In the genomic region with DNA sequence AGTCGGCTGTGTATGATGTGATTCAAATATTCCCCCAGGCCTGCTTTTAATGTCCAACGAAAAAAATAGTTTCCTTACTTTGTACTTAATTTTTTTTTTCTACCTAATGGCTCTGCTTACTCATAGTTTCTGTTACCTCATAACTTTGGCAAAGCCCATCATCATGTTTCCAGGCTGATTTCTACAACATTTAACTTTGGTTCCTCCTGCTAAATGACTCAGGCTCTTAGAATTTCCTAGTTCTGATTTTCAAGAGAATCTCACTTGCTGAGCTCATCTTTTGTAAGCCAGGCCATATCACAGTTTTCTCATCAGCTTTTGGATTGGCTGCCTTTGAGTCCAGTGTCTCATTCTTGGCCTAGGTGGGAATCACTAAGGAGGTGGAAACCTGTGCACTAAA, we compare ENCODE assay signal across 12 cellular contexts.
DNase-seq lines count a peak whose midpoint lies in the region; ATAC-seq lines count a peak whose summit lies in the region.
"Had no signal": no experiment of that assay in that cellular context is flagged by ENCODE, and none has a peak within 500 bp of the region (broad histone marks: within the 10 kb centered on the region; RNA-seq: fewer than 3 reads in every experiment).

No MANE protein-coding gene starts in this region.

- DNase-seq in A172 (ENCODE audit: low spot score) (peak; percentile 92), LoVo (ENCODE audit: low spot score) (peak; percentile 40), dedifferentiated amniotic fluid mesenchymal stem cell (ENCODE audit: extremely low spot score) (peak; percentile 97), lung microvascular endothelial cell (ENCODE audit: low read depth in 2 of 2) (peak; percentile 83 to 97), NCI-H1105 treated with DMSO at 0.1 percent for 48 hours (lab: John Stamatoyannopoulos, UW) (no peak), DMS79 treated with DMSO at 0.1 percent for 48 hours (lab: John Stamatoyannopoulos, UW) (no peak)
- DNase-seq: activated T-cell treated with anti-CD3 and anti-CD28 coated beads, Interleukin-2, amount 50 U/mL, for 48 hours; glutamatergic neuron; retina; SIG-M5 had no signal

- no peak for ATAC-seq in HG03457 (IDR thresholded peaks at IDR 0.05; ENCODE audit: unreplicated experiment)
- no peak for ATAC-seq in HG02623 (IDR thresholded peaks at IDR 0.05; ENCODE audit: unreplicated experiment)

Comparison
In these comparisons a context has a peak if more than half of its experiments do, and no peak if none do; other contexts are left out.
1. DNase-seq: peak in A172 (single experiment), LoVo (single experiment), dedifferentiated amniotic fluid mesenchymal stem cell (single experiment) and lung microvascular endothelial cell (2 of 2); none in NCI-H1105 treated with DMSO at 0.1 percent for 48 hours (single experiment) and DMS79 treated with DMSO at 0.1 percent for 48 hours (single experiment).